In genomic region chr11:128547946-128548654, GRCh38 we compare ENCODE assay signal across 8 cellular contexts. TPM values are rescaled to one million over a fixed set of nuclear protein-coding genes. Genes with fewer than 3 reads are reported as not detected.
DNase-seq lines count a peak whose midpoint lies in the region; ATAC-seq, FAIRE-seq and TF ChIP-seq lines count a peak whose summit lies in the region.

No MANE protein-coding gene starts in this region.

- H3K4me1 Mint-ChIP-seq in activated naive CD4-positive, alpha-beta T cell treated with anti-CD3 and anti-CD28 coated beads, Interleukin-2, amount 10 ng/mL, durations not matched to agents 7 days and 5 days = peaks cover 89% of the 10 kb centered on the region

- peak overlapping the region; percentile 67 for H3K4me3 Mint-ChIP-seq in activated naive CD4-positive, alpha-beta T cell treated with anti-CD3 and anti-CD28 coated beads, Interleukin-2, amount 10 ng/mL, durations not matched to agents 7 days and 5 days

- no peak for TF ChIP-seq EP300 in K562 (IDR thresholded peaks at IDR 0.05; ENCODE audit: low read length)

- no peak overlapping the region for H2BK120ac ChIP-seq in mesendoderm (ENCODE audit: low read depth, low read length)

- TF ChIP-seq RAD21 in K562 (CRISPR knock-in tag; conservative IDR thresholded peaks at IDR 0.05 in 1 of 2, IDR thresholded peaks at IDR 0.05 in 1 of 2) = no peak

- H3K27me3 ChIP-seq in K562 (ENCODE audit: control insufficient read depth in 2 of 2, insufficient read depth in 2 of 2, low read length in 2 of 2) (peaks cover 0 to 8% of the 10 kb centered on the region in 2 experiments; a peak in 2 of 5 replicates), mesendoderm (ENCODE audit: insufficient read depth, low read length, poor library complexity) (no peaks in the 10 kb centered on the region), upper lobe of right lung (no peaks in the 10 kb centered on the region)

- no peaks in the 10 kb centered on the region for H3K9me3 ChIP-seq in K562 (replicated peaks; ENCODE audit: control insufficient read depth, insufficient read depth, low read depth, low read length)
- no peaks in the 10 kb centered on the region for H3K9me3 ChIP-seq in upper lobe of right lung

- H3K9me1 ChIP-seq in K562 (ENCODE audit: control insufficient read depth, insufficient read depth, low read length) = no peaks in the 10 kb centered on the region

- no peak overlapping the region for H2AFZ ChIP-seq in K562 (ENCODE audit: low read depth, low read length)

- H3K36me3 ChIP-seq in K562 (ENCODE audit: control insufficient read depth, insufficient read depth, low read length) (no peaks in the 10 kb centered on the region), mesendoderm (ENCODE audit: control insufficient read depth, insufficient read depth, low read length) (peaks cover 2% of the 10 kb centered on the region), upper lobe of right lung (no peaks in the 10 kb centered on the region)

- H3K18ac ChIP-seq in mesendoderm (ENCODE audit: low read length) = peak overlapping the region; percentile 75

- H3K56ac ChIP-seq in mesendoderm (ENCODE audit: low read length) = peak overlapping the region; percentile 83

- H3K4me3 ChIP-seq in K562 = no peak overlapping the region
- H3K4me3 ChIP-seq in mesendoderm (ENCODE audit: low read length) = no peak overlapping the region
- peak overlapping the region; percentile 52 for H3K4me3 ChIP-seq in upper lobe of right lung

- no peak overlapping the region for H2AK5ac ChIP-seq in mesendoderm (ENCODE audit: low read length)

- WGBS in K562 (ENCODE audit: insufficient coverage, low coverage, missing lambda C conversion rate) = 5% methylated on average over 10 of the region's 11 CpGs
- no CpG with 5 or more reads among the region's 11 CpGs for WGBS in mesendoderm (ENCODE audit: extremely low coverage, insufficient coverage, low lambda C conversion rate)

- BruUV-seq in K562 (replicated peaks; lab: Mats Ljungman, UMichigan) = no TSS peak

- CTCF ChIA-PET in activated naive CD4-positive, alpha-beta T cell treated with anti-CD3 and anti-CD28 coated beads, Interleukin-2, amount 10 ng/mL, durations not matched to agents 7 days and 5 days (lab: Charles Lee) = interaction anchor here (0.5 kb wide), 1 partner anchor 257 kb away, joined by 3 read pairs; no protein-coding TSS in a partner anchor
- CTCF ChIA-PET in K562 (lab: Yijun Ruan, JAX; ENCODE audit: low intra/inter-chr PET ratio) = no interaction called here

- POLR2A ChIA-PET in K562 (lab: Yijun Ruan, JAX) = interaction anchor here (1.0 kb wide), 1 partner anchor 14 kb away, joined by 3 read pairs; no protein-coding TSS in a partner anchor

- no peak overlapping the region for H2BK5ac ChIP-seq in mesendoderm (ENCODE audit: low read length)

- no peak overlapping the region for H3K4ac ChIP-seq in mesendoderm (ENCODE audit: low read depth, low read length)

- no peaks in the 10 kb centered on the region for H3K9me3 Mint-ChIP-seq in activated naive CD4-positive, alpha-beta T cell treated with anti-CD3 and anti-CD28 coated beads, Interleukin-2, amount 10 ng/mL, durations not matched to agents 7 days and 5 days

- no peak overlapping the region for H3K27ac ChIP-seq in K562 (ENCODE audit: extremely low read depth, low read depth, low read length)
- H3K27ac ChIP-seq in mesendoderm (ENCODE audit: low read depth, low read length) = no peak overlapping the region
- H3K27ac ChIP-seq in upper lobe of right lung = peak overlapping the region; percentile 84

- ATAC-seq in K562 (no peak), upper lobe of right lung (no peak), left lobe of liver (no peak), HG03045 (IDR thresholded peaks at IDR 0.05; ENCODE audit: unreplicated experiment) (no peak)

- no peak overlapping the region for H4K5ac ChIP-seq in mesendoderm (ENCODE audit: low read length)

- TF ChIP-seq CTCF in K562 (IDR thresholded peaks at IDR 0.05 in 2 of 3, conservative IDR thresholded peaks at IDR 0.05 in 1 of 3; ENCODE audit: insufficient read depth in 2 of 3, low read depth in 1 of 3, low read length in 3 of 3) (no peak), upper lobe of right lung (IDR thresholded peaks at IDR 0.05) (no peak)

- in situ Hi-C loops in K562 (cut with MboI) = no loop called here

- H3K9ac ChIP-seq in K562 (ENCODE audit: insufficient read depth in 1 of 2, low read depth in 2 of 2, low read length in 2 of 2) (no peak overlapping the region), mesendoderm (ENCODE audit: low read length) (peak overlapping the region; percentile 74)

- no peak for DNase-seq in activated naive CD4-positive, alpha-beta T cell treated with anti-CD3 and anti-CD28 coated beads, Interleukin-2, amount 10 ng/mL, durations not matched to agents 7 days and 5 days
- no peak for DNase-seq in activated naive CD4-positive, alpha-beta T cell treated with Interleukin-2 at 50 U/mL for 16 hours
- DNase-seq in K562 (ENCODE audit: extremely low read depth in 1 of 4, low spot score in 3 of 4) (no peak), mesendoderm (no peak), upper lobe of right lung (no peak), left lobe of liver (ENCODE audit: low spot score) (no peak)
- no peak for DNase-seq in activated CD8-positive, alpha-beta memory T cell treated with anti-CD3 and anti-CD28 coated beads, Interleukin-2, amount 50 U/mL, for 48 hours

- intact Hi-C loops in K562 (cut with micrococcal nuclease) = no loop called here
- intact Hi-C loops in upper lobe of right lung (cut with DNase I) = no loop called here

- peaks cover 4% of the 10 kb centered on the region for H3K27me3 Mint-ChIP-seq in activated naive CD4-positive, alpha-beta T cell treated with anti-CD3 and anti-CD28 coated beads, Interleukin-2, amount 10 ng/mL, durations not matched to agents 7 days and 5 days

- H4K20me1 ChIP-seq in K562 (replicated peaks; ENCODE audit: control insufficient read depth, insufficient read depth, low read length) = no peaks in the 10 kb centered on the region

- no peaks in the 10 kb centered on the region for H3K79me1 ChIP-seq in mesendoderm (ENCODE audit: low read length)

- H3K23ac ChIP-seq in mesendoderm (ENCODE audit: low read length) = no peak overlapping the region

- peak overlapping the region; percentile 61 for H3K27ac Mint-ChIP-seq in activated naive CD4-positive, alpha-beta T cell treated with anti-CD3 and anti-CD28 coated beads, Interleukin-2, amount 10 ng/mL, durations not matched to agents 7 days and 5 days

- TF ChIP-seq POLR2A in K562 (conservative IDR thresholded peaks at IDR 0.05) = no peak

- H4K8ac ChIP-seq in mesendoderm (ENCODE audit: low read depth, low read length) = no peak overlapping the region

- H3K4me1 ChIP-seq in K562 (replicated peaks in 1 of 2; ENCODE audit: control insufficient read depth in 2 of 2, insufficient read depth in 2 of 2, low read length in 2 of 2) (peaks cover 0 to 4% of the 10 kb centered on the region in 2 experiments; a peak in 3 of 5 replicates), mesendoderm (ENCODE audit: control insufficient read depth, low read depth, low read length) (peaks cover 5% of the 10 kb centered on the region), upper lobe of right lung (peaks cover 47% of the 10 kb centered on the region)

- FAIRE-seq in K562 (lab: Jason Lieb, UNC) = no peak

- H3K4me2 ChIP-seq in K562 (ENCODE audit: insufficient read depth, low read length) (no peak overlapping the region), mesendoderm (ENCODE audit: low read length) (peak overlapping the region; percentile 49)

- no peaks in the 10 kb centered on the region for H3K79me2 ChIP-seq in K562 (ENCODE audit: control insufficient read depth, insufficient read depth, low read length)
- H3K79me2 ChIP-seq in mesendoderm (ENCODE audit: control insufficient read depth, insufficient read depth, low read length) = no peaks in the 10 kb centered on the region

- no peak overlapping the region for H2BK15ac ChIP-seq in mesendoderm (replicated peaks; ENCODE audit: low read depth)

- peaks cover 1% of the 10 kb centered on the region for H3K36me3 Mint-ChIP-seq in activated naive CD4-positive, alpha-beta T cell treated with anti-CD3 and anti-CD28 coated beads, Interleukin-2, amount 10 ng/mL, durations not matched to agents 7 days and 5 days

TF ChIP-seq in K562, 482 proteins besides CTCF, POLR2A, EP300 and RAD21 (continues in another document):
- TF ChIP-seq HDAC2 (IDR thresholded peaks at IDR 0.05) (no peak), PPARD (CRISPR knock-in tag; IDR thresholded peaks at IDR 0.05) (no peak), ZNF512 (tag; IDR thresholded peaks at IDR 0.05) (peak; percentile 89)

RNA-seq across cellular contexts. Expression of gene ETS1, which starts 39.3 kb away (rescaled TPM):
- total RNA-seq in K562 (2011; cell fraction: chromatin; rRNA removed; ENCODE audit: low replicate concordance) = not detected in 2 replicates
- total RNA-seq in K562 (2011; cell fraction: nucleolus; rRNA removed) = not detected in 2 replicates
- not detected in 2 replicates for total RNA-seq in K562 (2011; cell fraction: nucleoplasm; rRNA removed)
- total RNA-seq in K562 (2014; rRNA removed) (0.16 and 0.23 TPM in 2 replicates), K562 (2014; rRNA removed; fragmentation: Illumina TruSeq; extraction: Trizol) (0.33 and 0.38 TPM in 2 replicates), K562 (2015; rRNA removed; fragmentation: Illumina TruSeq; extraction: Trizol) (0.15 and 0.25 TPM in 2 replicates), K562 (2021) (1.4 and 1.6 TPM in 2 replicates), upper lobe of right lung (121 TPM), left lobe of liver (20.2 TPM)
- polyA plus RNA-seq in K562 (2011; rRNA removed) (0.03 and 0.13 TPM in 2 replicates), K562 (2014; fragmentation: Illumina TruSeq; extraction: Trizol) (0.50 and 0.54 TPM in 2 replicates), K562 (2014; fragmentation: Nextera tagmentation; extraction: Ambion mirVana) (under 1 TPM; 0.04 to 0.11 TPM), K562 (2014; rRNA removed) (0.18 and 0.21 TPM in 2 replicates)
- polyA plus RNA-seq in K562 (2011; cell fraction: cytosol; rRNA removed) = 0.16 TPM in 1 of 2 replicates, not detected in the other
- 0.03 and 0.06 TPM in 2 replicates for polyA plus RNA-seq in K562 (2011; cell fraction: nucleus; rRNA removed)
- polyA plus RNA-seq in K562 (2012) = 1.0 and 11.5 TPM in 2 replicates
- polyA minus RNA-seq in K562 (2011; rRNA and poly(A)+ RNA removed) = 0.14 TPM in 1 of 2 replicates, not detected in the other
- not detected in 2 replicates for polyA minus RNA-seq in K562 (2011; cell fraction: cytosol; rRNA and poly(A)+ RNA removed)
- polyA minus RNA-seq in K562 (2011; cell fraction: nucleus; rRNA and poly(A)+ RNA removed) = not detected in 2 replicates
- 23.7 TPM for polyA plus RNA-seq in mesendoderm (2013, experiment 1 of 2)
- 24.2 TPM for polyA plus RNA-seq in mesendoderm (2013, experiment 2 of 2)
